ENCODE assay signal across 1 cellular context in the genomic region with DNA sequence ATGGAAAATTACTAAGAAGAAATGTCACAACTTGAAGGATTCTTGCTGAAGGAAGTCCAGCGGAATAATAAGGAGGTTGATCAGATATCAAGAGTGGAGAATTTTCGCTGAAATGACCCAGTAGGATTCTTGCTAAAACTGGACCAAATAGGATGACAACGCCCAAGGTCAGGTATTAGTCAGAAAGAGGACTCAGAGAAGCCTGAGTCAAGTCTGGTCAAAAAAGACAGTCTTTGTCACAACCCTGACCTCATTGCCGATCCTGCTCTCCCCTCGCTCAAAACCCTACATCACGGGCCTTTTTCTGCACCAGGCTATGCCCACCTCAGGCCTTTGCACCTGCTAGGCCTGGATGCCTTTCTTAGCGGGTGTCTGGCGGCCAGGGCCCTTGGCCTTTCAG.
TF ChIP-seq lines count a peak whose summit lies in the region.

No MANE protein-coding gene starts in this region.

TF ChIP-seq in GM12878, 131 proteins besides CTCF, POLR2A, EP300 and RAD21:
- TF ChIP-seq, protein P1, sequence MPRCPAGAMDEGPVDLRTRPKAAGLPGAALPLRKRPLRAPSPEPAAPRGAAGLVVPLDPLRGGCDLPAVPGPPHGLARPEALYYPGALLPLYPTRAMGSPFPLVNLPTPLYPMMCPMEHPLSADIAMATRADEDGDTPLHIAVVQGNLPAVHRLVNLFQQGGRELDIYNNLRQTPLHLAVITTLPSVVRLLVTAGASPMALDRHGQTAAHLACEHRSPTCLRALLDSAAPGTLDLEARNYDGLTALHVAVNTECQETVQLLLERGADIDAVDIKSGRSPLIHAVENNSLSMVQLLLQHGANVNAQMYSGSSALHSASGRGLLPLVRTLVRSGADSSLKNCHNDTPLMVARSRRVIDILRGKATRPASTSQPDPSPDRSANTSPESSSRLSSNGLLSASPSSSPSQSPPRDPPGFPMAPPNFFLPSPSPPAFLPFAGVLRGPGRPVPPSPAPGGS (IDR thresholded peaks at IDR 0.05; ENCODE audit: borderline replicate concordance, insufficient read depth, low read depth, low read length, poor library complexity, severe bottlenecking), result peak; percentile 16
- TF ChIP-seq ZNF24 (IDR thresholded peaks at IDR 0.05), result no peak
